In genomic region chr7:43650457-43651052, GRCh38 we compare ENCODE assay signal across 9 cellular contexts.
DNase-seq lines count a peak whose midpoint lies in the region; ATAC-seq, FAIRE-seq and TF ChIP-seq lines count a peak whose summit lies in the region.
"Had no signal": no experiment of that assay in that cellular context is flagged by ENCODE, and none has a peak within 500 bp of the region (broad histone marks: within the 10 kb centered on the region; RNA-seq: fewer than 3 reads in every experiment).

No MANE protein-coding gene starts in this region.

- no peak overlapping the region for H3K23ac ChIP-seq in mesenchymal stem cell (ENCODE audit: low read length in 2 of 2)

- peak overlapping the region; percentile 99 for H3K27ac ChIP-seq in astrocyte (ENCODE audit: low read depth, low read length)
- peak overlapping the region; percentile 90 for H3K27ac ChIP-seq in mesenchymal stem cell (ENCODE audit: low read length, poor library complexity, severe bottlenecking)
- H3K27ac ChIP-seq: parathyroid adenoma had no signal

- TF ChIP-seq CTCF in astrocyte (IDR thresholded peaks at IDR 0.05; ENCODE audit: insufficient read depth, low read depth, low read length): no peak

- H3K9me3 Mint-ChIP-seq in astrocyte (ENCODE audit: unreplicated experiment): no peaks in the 10 kb centered on the region

- no peaks in the 10 kb centered on the region for H3K27me3 ChIP-seq in astrocyte (ENCODE audit: insufficient read depth, low read length)
- H3K27me3 ChIP-seq in mesenchymal stem cell (ENCODE audit: control insufficient read depth in 1 of 2, insufficient read depth in 1 of 2, low read length in 2 of 2): no peaks in the 10 kb centered on the region

- no peaks in the 10 kb centered on the region for H3K36me3 ChIP-seq in astrocyte (ENCODE audit: insufficient read depth, low read length)
- no peaks in the 10 kb centered on the region for H3K36me3 ChIP-seq in mesenchymal stem cell (ENCODE audit: control insufficient read depth in 1 of 2, insufficient read depth in 2 of 2, low read depth in 1 of 2, low read length in 2 of 2)

- H2AFZ ChIP-seq in astrocyte (ENCODE audit: low read depth, low read length) (no peak overlapping the region), mesenchymal stem cell (ENCODE audit: low read depth, low read length) (no peak overlapping the region)
- H2AFZ ChIP-seq: parathyroid adenoma had no signal

- H4K91ac ChIP-seq in mesenchymal stem cell (ENCODE audit: low read length): peak overlapping the region; percentile 80

- H3K27me3 Mint-ChIP-seq in astrocyte (ENCODE audit: low read depth, unreplicated experiment): no peaks in the 10 kb centered on the region

- peak overlapping the region; percentile 86 for H3K9ac ChIP-seq in astrocyte (ENCODE audit: low read length)
- H3K9ac ChIP-seq in mesenchymal stem cell (ENCODE audit: low read length): peak overlapping the region; percentile 82
- H3K9ac ChIP-seq: parathyroid adenoma had no signal

- peak overlapping the region; percentile 92 for H2BK15ac ChIP-seq in mesenchymal stem cell (ENCODE audit: low read depth, poor library complexity, severe bottlenecking)

- peak overlapping the region; percentile 65 to 88 for H3K18ac ChIP-seq in mesenchymal stem cell (ENCODE audit: low read depth in 1 of 2, low read length in 2 of 2)

- no peak for ATAC-seq in GM18502 (IDR thresholded peaks at IDR 0.05; ENCODE audit: poor library complexity, unreplicated experiment)

- H3K4me1 Mint-ChIP-seq in astrocyte (ENCODE audit: low read depth, unreplicated experiment): peaks cover 56% of the 10 kb centered on the region

- no peaks in the 10 kb centered on the region for H4K20me1 ChIP-seq in astrocyte (ENCODE audit: insufficient read depth, low read length)

- H3K79me2 ChIP-seq in astrocyte (ENCODE audit: insufficient read depth, low read length): peaks cover 34% of the 10 kb centered on the region

- DNase-seq in AG08396 (ENCODE audit: low spot score): peak; percentile 43
- peak; percentile 44 for DNase-seq in HT-29 (ENCODE audit: low spot score)
- peak; percentile 82 for DNase-seq in astrocyte (ENCODE audit: low read depth)
- DNase-seq in mesenchymal stem cell: peak; percentile 65
- DNase-seq in NOMO-1 (lab: John Stamatoyannopoulos, UW; ENCODE audit: unreplicated experiment in 2 of 2): no peak
- no peak for DNase-seq in GM19238 (ENCODE audit: insufficient read length, low spot score)
- no peak for DNase-seq in NCI-H1694 treated with DMSO at 0.1 percent for 48 hours (lab: John Stamatoyannopoulos, UW)

- peak overlapping the region; percentile 95 for H3K27ac Mint-ChIP-seq in astrocyte (ENCODE audit: unreplicated experiment)

- H2BK120ac ChIP-seq in mesenchymal stem cell (ENCODE audit: low read depth, low read length): peak overlapping the region; percentile 97

- H3K4me3 ChIP-seq in astrocyte (ENCODE audit: insufficient read depth, low read depth, low read length) (peak overlapping the region; percentile 19), mesenchymal stem cell (ENCODE audit: insufficient read depth in 1 of 2, low read depth in 1 of 2, low read length in 2 of 2) (no peak overlapping the region)

- 5% methylated on average over 9 of the region's 9 CpGs for WGBS in mesenchymal stem cell

- peak overlapping the region; percentile 71 for H2BK5ac ChIP-seq in mesenchymal stem cell (ENCODE audit: low read depth, low read length, poor library complexity, severe bottlenecking)

- H3K4me3 Mint-ChIP-seq in astrocyte (ENCODE audit: unreplicated experiment): no peak overlapping the region

- peak overlapping the region; percentile 57 to 84 for H3K4ac ChIP-seq in mesenchymal stem cell (ENCODE audit: low read depth in 1 of 2, low read length in 2 of 2)

- H2BK12ac ChIP-seq in mesenchymal stem cell (ENCODE audit: low read length in 2 of 2): peak overlapping the region in 1 of 2 experiments; percentile 70

- H2AK5ac ChIP-seq in mesenchymal stem cell (ENCODE audit: low read length, severe bottlenecking): peak overlapping the region; percentile 86

- FAIRE-seq in astrocyte (lab: Jason Lieb, UNC): no peak

- H3K14ac ChIP-seq in mesenchymal stem cell (ENCODE audit: low read length in 2 of 2): no peak overlapping the region

- H3K79me1 ChIP-seq in mesenchymal stem cell (replicated peaks; ENCODE audit: low read length, poor library complexity, severe bottlenecking): peaks cover 19% of the 10 kb centered on the region

- H3K36me3 Mint-ChIP-seq in astrocyte (ENCODE audit: low read depth, unreplicated experiment): peaks cover 3% of the 10 kb centered on the region

- H3K4me1 ChIP-seq in astrocyte (ENCODE audit: insufficient read depth, low read length) (peaks cover 65% of the 10 kb centered on the region), mesenchymal stem cell (ENCODE audit: control insufficient read depth, insufficient read depth, low read depth, low read length) (peaks cover 32% of the 10 kb centered on the region)
- H3K4me1 ChIP-seq: parathyroid adenoma had no signal

- H4K8ac ChIP-seq in mesenchymal stem cell (ENCODE audit: low read length): peak overlapping the region; percentile 67

- H3K9me3 ChIP-seq in astrocyte (ENCODE audit: insufficient read depth, low read depth, low read length) (no peaks in the 10 kb centered on the region), mesenchymal stem cell (ENCODE audit: control insufficient read depth, low read length) (no peaks in the 10 kb centered on the region)

- H3K4me2 ChIP-seq in astrocyte (ENCODE audit: low read length): peak overlapping the region; percentile 72
- no peak overlapping the region for H3K4me2 ChIP-seq in mesenchymal stem cell (ENCODE audit: low read length, poor library complexity, severe bottlenecking)

Comparison
In these comparisons a context has a peak if more than half of its experiments do, and no peak if none do; other contexts are left out.
1. DNase-seq: peak in AG08396 (single experiment), HT-29 (single experiment), astrocyte (single experiment) and mesenchymal stem cell (single experiment); none in NOMO-1 (0 of 2), GM19238 (single experiment) and NCI-H1694 treated with DMSO at 0.1 percent for 48 hours (single experiment).